8 cellular contexts compared by ENCODE assay signal in the genomic region with DNA sequence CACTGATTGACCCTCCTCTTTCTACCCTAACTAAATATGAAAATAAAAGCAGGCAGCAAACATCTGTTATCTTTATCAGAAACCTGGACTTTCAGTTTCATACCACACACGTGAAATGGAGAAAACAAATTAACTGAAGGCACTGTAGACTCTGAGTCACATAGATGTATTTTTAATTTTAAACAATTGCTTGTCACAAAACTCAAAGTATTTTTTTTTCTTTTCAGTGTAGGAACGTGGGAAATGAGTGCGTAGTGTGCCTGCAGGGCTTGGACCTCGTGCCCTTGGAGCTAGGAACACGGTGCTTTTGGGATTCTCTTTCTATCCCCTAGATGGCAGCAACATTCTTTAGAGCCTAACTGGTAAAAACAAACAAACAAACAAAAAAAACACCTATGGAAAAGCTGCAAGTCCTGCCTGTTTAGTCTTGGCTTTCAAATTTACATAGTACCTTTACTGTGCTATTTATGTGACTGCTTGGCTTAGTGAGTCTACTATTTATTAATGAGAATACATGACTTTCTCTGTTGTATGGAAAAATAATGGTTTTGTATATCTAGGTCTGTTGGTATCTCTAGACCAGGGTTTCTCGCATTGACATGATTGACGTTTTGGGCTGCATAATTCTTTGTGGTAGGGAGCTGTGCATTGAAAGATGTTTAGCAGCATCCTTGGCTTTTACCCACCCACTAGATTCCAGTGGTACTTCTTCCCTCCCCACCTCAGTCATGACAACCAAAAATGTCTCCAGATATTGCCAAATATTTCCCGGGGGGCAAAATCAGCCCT. TPM values are rescaled to one million over a fixed set of nuclear protein-coding genes. Genes with fewer than 3 reads are reported as not detected.
A peak's percentile ranks its signal among the peaks of the same experiment; 100 is the strongest.
DNase-seq lines count a peak whose midpoint lies in the region; ATAC-seq, FAIRE-seq and TF ChIP-seq lines count a peak whose summit lies in the region.

No MANE protein-coding gene starts in this region.

- peaks cover 0 to 4% (median 0%) of the 10 kb centered on the region in 5 donors for H3K27me3 Mint-ChIP-seq in naive thymus-derived CD8-positive, alpha-beta T cell

- H3K27ac Mint-ChIP-seq in naive thymus-derived CD8-positive, alpha-beta T cell = peak overlapping the region in 1 of 10 donors; percentile 70

- H3K36me3 ChIP-seq in DND-41 (ENCODE audit: insufficient read depth, low read length) = no peaks in the 10 kb centered on the region
- no peaks in the 10 kb centered on the region for H3K36me3 ChIP-seq in esophagus muscularis mucosa

- WGBS in esophagus muscularis mucosa = 40% methylated on average over 8 of the region's 8 CpGs

- peak; percentile 54 for FAIRE-seq in A204.1 (lab: Jason Lieb, UNC)

- TF ChIP-seq POLR2A in esophagus muscularis mucosa (IDR thresholded peaks at IDR 0.05; ENCODE audit: low read depth) = no peak

- peak overlapping the region; percentile 80 for H3K27ac ChIP-seq in DND-41 (ENCODE audit: low read length)
- H3K27ac ChIP-seq in esophagus muscularis mucosa (replicated peaks in 1 of 4) = no peak overlapping the region

- no peak for TF ChIP-seq EP300 in esophagus muscularis mucosa (IDR thresholded peaks at IDR 0.05)

- peak overlapping the region in 6 of 10 donors; percentile 10 to 71 (median 44) for H3K4me3 Mint-ChIP-seq in naive thymus-derived CD8-positive, alpha-beta T cell

- H3K27me3 ChIP-seq in DND-41 (ENCODE audit: insufficient read depth, low read length, poor library complexity) (no peaks in the 10 kb centered on the region), esophagus muscularis mucosa (no peaks in the 10 kb centered on the region)

- H3K4me1 Mint-ChIP-seq in naive thymus-derived CD8-positive, alpha-beta T cell = peaks cover 6 to 23% (median 15%) of the 10 kb centered on the region in 4 donors

- H3K4me1 ChIP-seq in DND-41 (ENCODE audit: insufficient read depth, low read length) (peaks cover 65% of the 10 kb centered on the region), esophagus muscularis mucosa (peaks cover 0 to 7% (median 0%) of the 10 kb centered on the region in 4 donors)

- H3K36me3 Mint-ChIP-seq in naive thymus-derived CD8-positive, alpha-beta T cell = no peaks in the 10 kb centered on the region

- peak overlapping the region; percentile 44 for H3K9ac ChIP-seq in DND-41 (ENCODE audit: low read depth, low read length)

- no peaks in the 10 kb centered on the region for H4K20me1 ChIP-seq in DND-41 (ENCODE audit: insufficient read depth, low read length)

- TF ChIP-seq CTCF in DND-41 (IDR thresholded peaks at IDR 0.05; ENCODE audit: borderline replicate concordance, extremely low read depth, low read length, poor library complexity, severe bottlenecking) (peak; percentile 88), esophagus muscularis mucosa (IDR thresholded peaks at IDR 0.05) (peak in 2 of 3 experiments; percentile 39 to 61)

- peak; percentile 41 for DNase-seq in DND-41
- DNase-seq in HT-29 (ENCODE audit: low spot score) = peak; percentile 72
- DNase-seq in SW 1271 (lab: John Stamatoyannopoulos, UW) = peak; percentile 45 to 89
- DNase-seq in esophagus muscularis mucosa (ENCODE audit: extremely low spot score) = no peak
- DNase-seq in naive thymus-derived CD8-positive, alpha-beta T cell = no peak
- DNase-seq in GDM1 (lab: John Stamatoyannopoulos, UW) = no peak

- H3K79me2 ChIP-seq in DND-41 (ENCODE audit: insufficient read depth, low read length) = no peaks in the 10 kb centered on the region

- peak overlapping the region; percentile 51 for H3K4me2 ChIP-seq in DND-41 (ENCODE audit: insufficient read depth, low read length)

- POLR2A ChIA-PET in naive thymus-derived CD8-positive, alpha-beta T cell (lab: Charles Lee) = no interaction called here

- H3K4me3 ChIP-seq in DND-41 (ENCODE audit: low read depth in 1 of 2, low read length in 2 of 2) (no peak overlapping the region), esophagus muscularis mucosa (peak overlapping the region in 3 of 4 donors; percentile 1 to 38 (median 22))

- peak overlapping the region; percentile 66 for H2AFZ ChIP-seq in DND-41 (ENCODE audit: low read depth, low read length)

- H3K9me3 ChIP-seq in DND-41 (ENCODE audit: insufficient read depth, low read length, severe bottlenecking) = no peaks in the 10 kb centered on the region
- no peaks in the 10 kb centered on the region for H3K9me3 ChIP-seq in esophagus muscularis mucosa

- intact Hi-C loops in esophagus muscularis mucosa (cut with DNase I) = loop anchor here (10.0 kb wide), 1 partner anchor 955 kb away; no protein-coding TSS in a partner anchor

- ATAC-seq in DND-41 (ENCODE audit: insufficient read depth, low read depth) (no peak), GM21619 (IDR thresholded peaks at IDR 0.05; ENCODE audit: unreplicated experiment) (peak; percentile 85)
- ATAC-seq in naive thymus-derived CD8-positive, alpha-beta T cell = no peak

- H3K9me3 Mint-ChIP-seq in naive thymus-derived CD8-positive, alpha-beta T cell = no peaks in the 10 kb centered on the region

RNA-seq across cellular contexts. Expression of gene ACTBL2, which starts 16.8 kb away (rescaled TPM):
- total RNA-seq in HT-29 (2014; rRNA removed; shearing (Covaris generic)) = 0.16 and 0.51 TPM in 2 replicates
- total RNA-seq in esophagus muscularis mucosa = not detected
- total RNA-seq in naive thymus-derived CD8-positive, alpha-beta T cell = not detected
- not detected for polyA plus RNA-seq in naive thymus-derived CD8-positive, alpha-beta T cell

Comparison
In these comparisons a context has a peak if more than half of its experiments do, and no peak if none do; other contexts are left out.
1. DNase-seq: peak in DND-41 (single experiment), HT-29 (single experiment) and SW 1271 (2 of 2); none in esophagus muscularis mucosa (single experiment), naive thymus-derived CD8-positive, alpha-beta T cell (0 of 10) and GDM1 (single experiment).
2. H3K4me3 ChIP-seq: peak in esophagus muscularis mucosa (3 of 4); none in DND-41 (0 of 2).